8 cellular contexts compared by ENCODE assay signal in the genomic region with DNA sequence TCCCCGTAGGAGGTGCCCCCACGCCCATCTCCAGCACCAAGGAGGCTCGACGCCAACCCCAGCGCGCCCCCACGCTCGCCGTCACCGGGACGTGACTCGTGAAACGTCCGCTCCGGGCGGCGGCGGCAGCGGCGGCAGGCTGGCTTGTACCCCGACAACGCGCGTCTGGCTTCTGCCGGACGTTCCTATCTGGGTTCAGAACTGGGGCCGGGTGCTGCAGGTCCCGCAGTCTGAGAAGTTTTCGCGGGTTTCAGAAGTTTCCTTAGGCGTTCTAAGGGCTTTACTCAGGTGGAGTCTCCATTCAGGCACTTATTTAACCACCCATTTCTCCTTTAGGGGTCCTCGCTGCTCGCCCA. TPM values are rescaled to one million over a fixed set of nuclear protein-coding genes. Genes with fewer than 3 reads are reported as not detected.
DNase-seq lines count a peak whose midpoint lies in the region; ATAC-seq and TF ChIP-seq lines count a peak whose summit lies in the region.

No MANE protein-coding gene starts in this region.

- H3K27me3 Mint-ChIP-seq in activated T-helper 1 cell treated with anti-CD3 and anti-CD28 coated beads, Interleukin-12 subunit alpha, Interleukin-12 subunit beta, Interleukin-2, Interleukin-4 antibody, amounts not matched to agents 30 ng/mL and 10 ng/mL and 1 ng/mL, durations not matched to agents 14 hours and 24 hours and 36 hours (ENCODE audit: insufficient read depth), result no peaks in the 10 kb centered on the region
- H3K27me3 Mint-ChIP-seq in osteocyte (ENCODE audit: unreplicated experiment), result no peaks in the 10 kb centered on the region

- 0 to 1% methylated on average over 8 to 18 of the region's 33 CpGs for WGBS in thyroid gland, 2 donors

- peaks cover 31% of the 10 kb centered on the region for H3K36me3 Mint-ChIP-seq in activated T-helper 1 cell treated with anti-CD3 and anti-CD28 coated beads, Interleukin-12 subunit alpha, Interleukin-12 subunit beta, Interleukin-2, Interleukin-4 antibody, amounts not matched to agents 30 ng/mL and 10 ng/mL and 1 ng/mL, durations not matched to agents 14 hours and 24 hours and 36 hours (ENCODE audit: low read depth)
- peaks cover 7% of the 10 kb centered on the region for H3K36me3 Mint-ChIP-seq in osteocyte (ENCODE audit: unreplicated experiment)

- peaks cover 58% of the 10 kb centered on the region for H3K4me1 Mint-ChIP-seq in activated T-helper 1 cell treated with anti-CD3 and anti-CD28 coated beads, Interleukin-12 subunit alpha, Interleukin-12 subunit beta, Interleukin-2, Interleukin-4 antibody, amounts not matched to agents 30 ng/mL and 10 ng/mL and 1 ng/mL, durations not matched to agents 14 hours and 24 hours and 36 hours (ENCODE audit: low read depth)
- H3K4me1 Mint-ChIP-seq in osteocyte (ENCODE audit: unreplicated experiment), result peaks cover 42% of the 10 kb centered on the region

- TF ChIP-seq POLR2A in thyroid gland (IDR thresholded peaks at IDR 0.05), result no peak

- TF ChIP-seq CTCF in AG09309 (IDR thresholded peaks at IDR 0.05; ENCODE audit: control insufficient read depth, insufficient read depth, low read depth, low read length, missing control alignments) (no peak), fibroblast of villous mesenchyme (IDR thresholded peaks at IDR 0.05; ENCODE audit: insufficient read depth, low read depth, low read length) (no peak), osteocyte (IDR thresholded peaks at IDR 0.05) (no peak), thyroid gland (IDR thresholded peaks at IDR 0.05) (peak in 1 of 6 experiments; percentile 12)

- no peaks in the 10 kb centered on the region for H3K9me3 ChIP-seq in thyroid gland

- peak; percentile 47 for DNase-seq in AG09309 (ENCODE audit: low read depth)
- peak; percentile 81 for DNase-seq in activated T-helper 1 cell treated with anti-CD3 and anti-CD28 coated beads, Interleukin-12 subunit alpha, Interleukin-12 subunit beta, Interleukin-2, Interleukin-4 antibody, amounts not matched to agents 30 ng/mL and 10 ng/mL and 1 ng/mL, durations not matched to agents 14 hours and 24 hours and 36 hours (ENCODE audit: low spot score)
- DNase-seq in fibroblast of villous mesenchyme (ENCODE audit: low read depth), result peak; percentile 89
- peak; percentile 95 for DNase-seq in osteocyte (ENCODE audit: extremely low spot score, unreplicated experiment)
- DNase-seq in thyroid gland, result peak; percentile 82 to 87

- H3K27me3 ChIP-seq in thyroid gland, result no peaks in the 10 kb centered on the region

- H3K4me1 ChIP-seq in thyroid gland, result peaks cover 35 to 37% of the 10 kb centered on the region in 2 donors

- H3K4me3 ChIP-seq in AG09309 (ENCODE audit: control insufficient read depth, low read depth, low read length), result peak overlapping the region; percentile 62
- peak overlapping the region; percentile 81 for H3K4me3 ChIP-seq in fibroblast of villous mesenchyme (ENCODE audit: low read depth, low read length)
- H3K4me3 ChIP-seq in thyroid gland (replicated peaks in 1 of 3), result peak overlapping the region; percentile 13 to 97 (median 50)

- intact Hi-C loops in activated T-helper 1 cell treated with anti-CD3 and anti-CD28 coated beads, Interleukin-12 subunit alpha, Interleukin-12 subunit beta, Interleukin-2, Interleukin-4 antibody, amounts not matched to agents 30 ng/mL and 10 ng/mL and 1 ng/mL, durations not matched to agents 14 hours and 24 hours and 36 hours (cut with micrococcal nuclease), result loop anchor here (1.0 to 5.0 kb wide), 13 partner anchors 25 to 739 kb away; a partner anchor contains a TSS
- intact Hi-C loops in thyroid gland (cut with DNase I), result no loop called here

- peak overlapping the region; percentile 97 for H3K27ac Mint-ChIP-seq in activated T-helper 1 cell treated with anti-CD3 and anti-CD28 coated beads, Interleukin-12 subunit alpha, Interleukin-12 subunit beta, Interleukin-2, Interleukin-4 antibody, amounts not matched to agents 30 ng/mL and 10 ng/mL and 1 ng/mL, durations not matched to agents 14 hours and 24 hours and 36 hours
- H3K27ac Mint-ChIP-seq in osteocyte (ENCODE audit: unreplicated experiment), result peak overlapping the region; percentile 99

- H3K27ac ChIP-seq in thyroid gland, result peak overlapping the region; percentile 97 to 99 (median 99)

- no peaks in the 10 kb centered on the region for H3K36me3 ChIP-seq in thyroid gland

- H3K9me3 Mint-ChIP-seq in activated T-helper 1 cell treated with anti-CD3 and anti-CD28 coated beads, Interleukin-12 subunit alpha, Interleukin-12 subunit beta, Interleukin-2, Interleukin-4 antibody, amounts not matched to agents 30 ng/mL and 10 ng/mL and 1 ng/mL, durations not matched to agents 14 hours and 24 hours and 36 hours, result no peaks in the 10 kb centered on the region
- H3K9me3 Mint-ChIP-seq in osteocyte (ENCODE audit: unreplicated experiment), result no peaks in the 10 kb centered on the region

- peak overlapping the region; percentile 98 for H3K4me3 Mint-ChIP-seq in activated T-helper 1 cell treated with anti-CD3 and anti-CD28 coated beads, Interleukin-12 subunit alpha, Interleukin-12 subunit beta, Interleukin-2, Interleukin-4 antibody, amounts not matched to agents 30 ng/mL and 10 ng/mL and 1 ng/mL, durations not matched to agents 14 hours and 24 hours and 36 hours
- H3K4me3 Mint-ChIP-seq in osteocyte (ENCODE audit: unreplicated experiment), result peak overlapping the region; percentile 89

- peak; percentile 43 for ATAC-seq in GM18868 (IDR thresholded peaks at IDR 0.05; ENCODE audit: unreplicated experiment)
- ATAC-seq in HG03095 (IDR thresholded peaks at IDR 0.05; ENCODE audit: unreplicated experiment), result peak; percentile 31

TF ChIP-seq in PFSK-1, 5 proteins besides CTCF, POLR2A, EP300 and RAD21:
- TF ChIP-seq SIN3A (IDR thresholded peaks at IDR 0.05; ENCODE audit: borderline replicate concordance, insufficient read depth, low read length) (no peak), POLR2AphosphoS5 (IDR thresholded peaks at IDR 0.05; ENCODE audit: low read depth, low read length) (peak; percentile 62; the same call in 1 of the 2 replicates), FOXP2 (optimal IDR thresholded peaks at IDR 0.05; ENCODE audit: borderline replicate concordance, extremely low read depth, extremely low read length, insufficient read depth) (no peak), TAF1 (IDR thresholded peaks at IDR 0.05; ENCODE audit: borderline replicate concordance, insufficient read depth, low read length) (peak; percentile 66; the same call in 1 of the 2 replicates)
- TF ChIP-seq, protein P1, sequence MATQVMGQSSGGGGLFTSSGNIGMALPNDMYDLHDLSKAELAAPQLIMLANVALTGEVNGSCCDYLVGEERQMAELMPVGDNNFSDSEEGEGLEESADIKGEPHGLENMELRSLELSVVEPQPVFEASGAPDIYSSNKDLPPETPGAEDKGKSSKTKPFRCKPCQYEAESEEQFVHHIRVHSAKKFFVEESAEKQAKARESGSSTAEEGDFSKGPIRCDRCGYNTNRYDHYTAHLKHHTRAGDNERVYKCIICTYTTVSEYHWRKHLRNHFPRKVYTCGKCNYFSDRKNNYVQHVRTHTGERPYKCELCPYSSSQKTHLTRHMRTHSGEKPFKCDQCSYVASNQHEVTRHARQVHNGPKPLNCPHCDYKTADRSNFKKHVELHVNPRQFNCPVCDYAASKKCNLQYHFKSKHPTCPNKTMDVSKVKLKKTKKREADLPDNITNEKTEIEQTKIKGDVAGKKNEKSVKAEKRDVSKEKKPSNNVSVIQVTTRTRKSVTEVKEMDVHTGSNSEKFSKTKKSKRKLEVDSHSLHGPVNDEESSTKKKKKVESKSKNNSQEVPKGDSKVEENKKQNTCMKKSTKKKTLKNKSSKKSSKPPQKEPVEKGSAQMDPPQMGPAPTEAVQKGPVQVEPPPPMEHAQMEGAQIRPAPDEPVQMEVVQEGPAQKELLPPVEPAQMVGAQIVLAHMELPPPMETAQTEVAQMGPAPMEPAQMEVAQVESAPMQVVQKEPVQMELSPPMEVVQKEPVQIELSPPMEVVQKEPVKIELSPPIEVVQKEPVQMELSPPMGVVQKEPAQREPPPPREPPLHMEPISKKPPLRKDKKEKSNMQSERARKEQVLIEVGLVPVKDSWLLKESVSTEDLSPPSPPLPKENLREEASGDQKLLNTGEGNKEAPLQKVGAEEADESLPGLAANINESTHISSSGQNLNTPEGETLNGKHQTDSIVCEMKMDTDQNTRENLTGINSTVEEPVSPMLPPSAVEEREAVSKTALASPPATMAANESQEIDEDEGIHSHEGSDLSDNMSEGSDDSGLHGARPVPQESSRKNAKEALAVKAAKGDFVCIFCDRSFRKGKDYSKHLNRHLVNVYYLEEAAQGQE (IDR thresholded peaks at IDR 0.05; ENCODE audit: insufficient read depth in 1 of 2, low read depth in 2 of 2, low read length in 2 of 2), result 0 out of 4 replicates have a peak, but pooled peaks of 1 of the 2 experiments have one; percentile 49

RNA-seq across cellular contexts. Expression of a gene that starts 0.7 kb away (rescaled TPM):
- 69.3 TPM for polyA plus RNA-seq in PFSK-1 (2012; ENCODE audit: insufficient read length, low read depth)
- total RNA-seq in activated T-helper 1 cell treated with anti-CD3 and anti-CD28 coated beads, Interleukin-12 subunit alpha, Interleukin-12 subunit beta, Interleukin-2, Interleukin-4 antibody, amounts not matched to agents 30 ng/mL and 10 ng/mL and 1 ng/mL, durations not matched to agents 14 hours and 24 hours and 36 hours, result 127 and 128 TPM in 2 replicates
- total RNA-seq in fibroblast of villous mesenchyme (113 and 144 TPM in 2 replicates), osteocyte (89.4 and 95.9 TPM in 2 replicates), thyroid gland (100 to 1,000 TPM; 123 to 169 (median 159) TPM)

RNA-seq across cellular contexts. Expression of a gene that starts 42.5 kb away (rescaled TPM):
- polyA plus RNA-seq in PFSK-1 (2012; ENCODE audit: insufficient read length, low read depth), result 49.6 TPM
- 22.6 and 23.4 TPM in 2 replicates for total RNA-seq in activated T-helper 1 cell treated with anti-CD3 and anti-CD28 coated beads, Interleukin-12 subunit alpha, Interleukin-12 subunit beta, Interleukin-2, Interleukin-4 antibody, amounts not matched to agents 30 ng/mL and 10 ng/mL and 1 ng/mL, durations not matched to agents 14 hours and 24 hours and 36 hours
- 44.0 and 49.3 TPM in 2 replicates for total RNA-seq in fibroblast of villous mesenchyme
- total RNA-seq in osteocyte, result 43.7 and 45.0 TPM in 2 replicates
- 10 to 100 TPM; 14.5 to 19.4 (median 17.5) TPM for total RNA-seq in thyroid gland

Comparison
In these comparisons a context has a peak if more than half of its experiments do, and no peak if none do; other contexts are left out.
1. Peak in every context shown above with its lines: DNase-seq, ATAC-seq, H3K4me3 ChIP-seq and H3K27ac ChIP-seq.